Comparison of ENCODE assay signal across 10 cellular contexts in genomic region chr22:41308054-41308453, GRCh38. TPM values are rescaled to one million over a fixed set of nuclear protein-coding genes. Genes with fewer than 3 reads are reported as not detected.
DNase-seq lines count a peak whose midpoint lies in the region; ATAC-seq and TF ChIP-seq lines count a peak whose summit lies in the region.
"Had no signal": no experiment of that assay in that cellular context is flagged by ENCODE, and none has a peak within 500 bp of the region (broad histone marks: within the 10 kb centered on the region; RNA-seq: fewer than 3 reads in every experiment).

No MANE protein-coding gene starts in this region.

- H3K27me3 ChIP-seq in breast epithelium (no peaks in the 10 kb centered on the region), lower lobe of right lung (ENCODE audit: low read depth) (no peaks in the 10 kb centered on the region), upper lobe of right lung (no peaks in the 10 kb centered on the region)
- H3K27me3 ChIP-seq: ovary had no signal

- no peaks in the 10 kb centered on the region for H3K36me3 ChIP-seq in breast epithelium
- H3K36me3 ChIP-seq in lower lobe of right lung = no peaks in the 10 kb centered on the region
- no peaks in the 10 kb centered on the region for H3K36me3 ChIP-seq in upper lobe of right lung
- H3K36me3 ChIP-seq: ovary had no signal

- H3K4me3 Mint-ChIP-seq in MCF 10A (ENCODE audit: unreplicated experiment) = no peak overlapping the region
- no peak overlapping the region for H3K4me3 Mint-ChIP-seq in dendritic cell treated with granulocyte-macrophage colony-stimulating factor and Interleukin-4, amounts not matched to agents 40 ng/mL and 50 ng/mL, for 4 days

- peaks cover 39% of the 10 kb centered on the region for H3K36me3 Mint-ChIP-seq in MCF 10A (ENCODE audit: insufficient read depth, unreplicated experiment)
- H3K36me3 Mint-ChIP-seq in dendritic cell treated with granulocyte-macrophage colony-stimulating factor and Interleukin-4, amounts not matched to agents 40 ng/mL and 50 ng/mL, for 4 days (ENCODE audit: low read depth) = peaks cover 23% of the 10 kb centered on the region

- no TSS peak for BruUV-seq in MCF 10A (replicated peaks; lab: Mats Ljungman, UMichigan)

- H3K4me1 ChIP-seq in breast epithelium (no peaks in the 10 kb centered on the region), lower lobe of right lung (peaks cover 26% of the 10 kb centered on the region), upper lobe of right lung (peaks cover 10% of the 10 kb centered on the region)

- peaks cover 39% of the 10 kb centered on the region for H3K4me1 Mint-ChIP-seq in MCF 10A (ENCODE audit: insufficient read depth, unreplicated experiment)
- H3K4me1 Mint-ChIP-seq in dendritic cell treated with granulocyte-macrophage colony-stimulating factor and Interleukin-4, amounts not matched to agents 40 ng/mL and 50 ng/mL, for 4 days (ENCODE audit: low read depth) = peaks cover 41% of the 10 kb centered on the region

- intact Hi-C loops in breast epithelium (cut with DNase I; ENCODE audit: low total_unique reads) = no loop called here
- intact Hi-C loops in MCF 10A (cut with micrococcal nuclease) = no loop called here
- intact Hi-C loops in dendritic cell treated with granulocyte-macrophage colony-stimulating factor and Interleukin-4, amounts not matched to agents 40 ng/mL and 50 ng/mL, for 4 days (cut with micrococcal nuclease) = no loop called here
- intact Hi-C loops in lower lobe of right lung (cut with DNase I) = no loop called here
- intact Hi-C loops in upper lobe of right lung (cut with DNase I) = no loop called here

- ATAC-seq in lower lobe of right lung (peak; percentile 7 to 14), upper lobe of right lung (peak; percentile 48)

- no peak for TF ChIP-seq POLR2A in breast epithelium (IDR thresholded peaks at IDR 0.05)

- H3K9me3 ChIP-seq in breast epithelium = no peaks in the 10 kb centered on the region
- no peaks in the 10 kb centered on the region for H3K9me3 ChIP-seq in lower lobe of right lung
- H3K9me3 ChIP-seq in upper lobe of right lung = no peaks in the 10 kb centered on the region
- H3K9me3 ChIP-seq: ovary had no signal

- H3K27ac ChIP-seq in breast epithelium (peak overlapping the region; percentile 68 to 74), lower lobe of right lung (no peak overlapping the region), upper lobe of right lung (peak overlapping the region; percentile 30)
- H3K27ac ChIP-seq: ovary had no signal

- no peak overlapping the region for H3K27ac Mint-ChIP-seq in MCF 10A (ENCODE audit: low read depth, unreplicated experiment)
- H3K27ac Mint-ChIP-seq in dendritic cell treated with granulocyte-macrophage colony-stimulating factor and Interleukin-4, amounts not matched to agents 40 ng/mL and 50 ng/mL, for 4 days = peak overlapping the region; percentile 6

- H3K4me3 ChIP-seq in breast epithelium (no peak overlapping the region), lower lobe of right lung (no peak overlapping the region), upper lobe of right lung (no peak overlapping the region)
- H3K4me3 ChIP-seq: ovary had no signal

- TF ChIP-seq CTCF in breast epithelium (IDR thresholded peaks at IDR 0.05) (no peak), MCF 10A (IDR thresholded peaks at IDR 0.05; ENCODE audit: unreplicated experiment) (no peak), lower lobe of right lung (IDR thresholded peaks at IDR 0.05) (no peak), upper lobe of right lung (IDR thresholded peaks at IDR 0.05) (no peak)

- no peak for DNase-seq in breast epithelium (ENCODE audit: low spot score in 2 of 2)
- no peak for DNase-seq in MCF 10A (ENCODE audit: unreplicated experiment)
- DNase-seq in lower lobe of right lung = no peak
- no peak for DNase-seq in upper lobe of right lung
- no peak for DNase-seq in SHP77 treated with DMSO at 0.1 percent for 48 hours (lab: John Stamatoyannopoulos, UW)
- no peak for DNase-seq in T-helper 2 cell
- no peak for DNase-seq in RKO (ENCODE audit: low spot score)
- DNase-seq: NCI-H1048, ovary had no signal

- no peaks in the 10 kb centered on the region for H3K27me3 Mint-ChIP-seq in MCF 10A (ENCODE audit: insufficient read depth, unreplicated experiment)
- H3K27me3 Mint-ChIP-seq in dendritic cell treated with granulocyte-macrophage colony-stimulating factor and Interleukin-4, amounts not matched to agents 40 ng/mL and 50 ng/mL, for 4 days = no peaks in the 10 kb centered on the region

- H3K9me3 Mint-ChIP-seq in MCF 10A (ENCODE audit: unreplicated experiment) = no peaks in the 10 kb centered on the region
- no peaks in the 10 kb centered on the region for H3K9me3 Mint-ChIP-seq in dendritic cell treated with granulocyte-macrophage colony-stimulating factor and Interleukin-4, amounts not matched to agents 40 ng/mL and 50 ng/mL, for 4 days

- POLR2A ChIA-PET in MCF 10A (lab: Yijun Ruan, JAX) = no interaction called here

- CTCF ChIA-PET in MCF 10A (lab: Yijun Ruan, JAX) = interaction anchor here (0.7 kb wide), 1 partner anchor 871 kb away, joined by 3 read pairs; no protein-coding TSS in a partner anchor

RNA-seq across cellular contexts. Expression of gene ZC3H7B, which starts 6.7 kb away (rescaled TPM):
- 10 to 100 TPM; 24.0 to 33.1 (median 32.2) TPM for total RNA-seq in breast epithelium
- total RNA-seq in MCF 10A (2022) = 42.9 and 53.4 TPM in 2 replicates
- total RNA-seq in lower lobe of right lung = 63.1 TPM
- 70.3 TPM for total RNA-seq in upper lobe of right lung

RNA-seq across cellular contexts. Expression of gene RANGAP1, which starts 22.1 kb away (rescaled TPM):
- 10 to 100 TPM; 29.8 to 54.1 (median 51.2) TPM for total RNA-seq in breast epithelium
- total RNA-seq in MCF 10A (2022) = 84.7 and 117 TPM in 2 replicates
- total RNA-seq in lower lobe of right lung = 43.8 TPM
- total RNA-seq in upper lobe of right lung = 48.0 TPM
